Comparison of ENCODE assay signal across 8 cellular contexts in genomic region chr11:95149659-95150294, GRCh38.
A peak's percentile ranks its signal among the peaks of the same experiment; 100 is the strongest.
DNase-seq lines count a peak whose midpoint lies in the region; ATAC-seq lines count a peak whose summit lies in the region.

No MANE protein-coding gene starts in this region.

- H3K36me3 ChIP-seq in ectodermal cell (ENCODE audit: control insufficient read depth, insufficient read depth, low read length) (no peaks in the 10 kb centered on the region), urinary bladder (ENCODE audit: insufficient read depth) (no peaks in the 10 kb centered on the region)

- H3K27me3 ChIP-seq in ectodermal cell (ENCODE audit: control insufficient read depth, insufficient read depth, low read length, poor library complexity, severe bottlenecking): peaks cover 62% of the 10 kb centered on the region

- H3K36me3 Mint-ChIP-seq in activated naive CD4-positive, alpha-beta T cell treated with anti-CD3 and anti-CD28 coated beads, Interleukin-2, amount 50 U/mL, for 24 hours: no peaks in the 10 kb centered on the region
- peaks cover 0 to 4% of the 10 kb centered on the region in 2 donors for H3K36me3 Mint-ChIP-seq in activated naive CD4-positive, alpha-beta T cell treated with anti-CD3 and anti-CD28 coated beads, Interleukin-2, amount 50 U/mL, for 72 hours

- H3K27ac ChIP-seq in ectodermal cell (ENCODE audit: insufficient read depth, low read depth, low read length, poor library complexity, severe bottlenecking): peak overlapping the region; percentile 11
- H3K27ac ChIP-seq in urinary bladder (ENCODE audit: low read depth): peak overlapping the region; percentile 55

- WGBS in ectodermal cell, 2 experiments: 3% methylated on average over 19 of the region's 19 CpGs
- 68% methylated on average over 19 of the region's 19 CpGs for whole genome bisulfite sequencing in urinary bladder

- peaks cover 39% of the 10 kb centered on the region for H3K4me1 Mint-ChIP-seq in activated naive CD4-positive, alpha-beta T cell treated with anti-CD3 and anti-CD28 coated beads, Interleukin-2, amount 50 U/mL, for 24 hours

- H3K27me3 Mint-ChIP-seq in activated naive CD4-positive, alpha-beta T cell treated with anti-CD3 and anti-CD28 coated beads, Interleukin-2, amount 50 U/mL, for 24 hours: peaks cover 3% of the 10 kb centered on the region

- no peak for ATAC-seq in activated naive CD4-positive, alpha-beta T cell treated with anti-CD3 and anti-CD28 coated beads, Interleukin-2, amount 50 U/mL, for 72 hours
- ATAC-seq in GM18861 (IDR thresholded peaks at IDR 0.05; ENCODE audit: unreplicated experiment): no peak

- H3K4me3 Mint-ChIP-seq in activated naive CD4-positive, alpha-beta T cell treated with anti-CD3 and anti-CD28 coated beads, Interleukin-2, amount 50 U/mL, for 24 hours: peak overlapping the region; percentile 87

- no peaks in the 10 kb centered on the region for H3K9me3 ChIP-seq in ectodermal cell (ENCODE audit: control insufficient read depth, low read length)

- no peaks in the 10 kb centered on the region for H3K9me3 Mint-ChIP-seq in activated naive CD4-positive, alpha-beta T cell treated with anti-CD3 and anti-CD28 coated beads, Interleukin-2, amount 50 U/mL, for 24 hours
- no peaks in the 10 kb centered on the region for H3K9me3 Mint-ChIP-seq in activated naive CD4-positive, alpha-beta T cell treated with anti-CD3 and anti-CD28 coated beads, Interleukin-2, amount 50 U/mL, for 72 hours

- H3K4me1 ChIP-seq in ectodermal cell (ENCODE audit: control insufficient read depth, insufficient read depth, low read length) (peaks cover 16% of the 10 kb centered on the region), urinary bladder (ENCODE audit: insufficient read depth) (peaks cover 2% of the 10 kb centered on the region)

- no peak for DNase-seq in activated naive CD4-positive, alpha-beta T cell treated with anti-CD3 and anti-CD28 coated beads, Interleukin-2, amount 50 U/mL, for 72 hours (ENCODE audit: low spot score in 2 of 2)
- peak; percentile 62 for DNase-seq in midbrain (lab: John Stamatoyannopoulos, UW)
- no peak for DNase-seq in GM19240 (ENCODE audit: insufficient read length, low spot score)
- no peak for DNase-seq in stimulated activated CD4-positive, alpha-beta T cell treated with anti-CD3 and anti-CD28 coated beads, Interleukin-12 subunit alpha, Interleukin-12 subunit beta, amount 100 ng/mL, for 4 hours

- H3K27ac Mint-ChIP-seq in activated naive CD4-positive, alpha-beta T cell treated with anti-CD3 and anti-CD28 coated beads, Interleukin-2, amount 50 U/mL, for 24 hours: peak overlapping the region; percentile 59
- H3K27ac Mint-ChIP-seq in activated naive CD4-positive, alpha-beta T cell treated with anti-CD3 and anti-CD28 coated beads, Interleukin-2, amount 50 U/mL, for 72 hours: peak overlapping the region in 1 of 2 donors; percentile 90

- H3K4me3 ChIP-seq in ectodermal cell (ENCODE audit: insufficient read depth, low read depth, low read length): peak overlapping the region; percentile 52
- H3K4me3 ChIP-seq in urinary bladder (ENCODE audit: low read depth, low read length): no peak overlapping the region
